Comparison of ENCODE assay signal across 15 cellular contexts in genomic region chr18:49183921-49184320, GRCh38.
"Had no signal": no experiment of that assay in that cellular context is flagged by ENCODE, and none has a peak within 500 bp of the region (broad histone marks: within the 10 kb centered on the region; RNA-seq: fewer than 3 reads in every experiment).

No MANE protein-coding gene starts in this region.

- H3K4me2 ChIP-seq: hepatocyte had no signal

- H3K4me1 ChIP-seq: left lung, parathyroid adenoma had no signal

- H2AFZ ChIP-seq: hepatocyte, parathyroid adenoma had no signal

- H3K27me3 ChIP-seq: hepatocyte, left lung, neutrophil had no signal

- H3K9me3 ChIP-seq: left lung, mucosa of descending colon, neutrophil had no signal

- H3K79me2 ChIP-seq: hepatocyte, parathyroid adenoma had no signal

- H3K9ac ChIP-seq: parathyroid adenoma had no signal

- H3K36me3 ChIP-seq: left lung, neutrophil had no signal

- H3K27ac ChIP-seq: hepatocyte, left lung, neutrophil, parathyroid adenoma, skin epidermis had no signal

- DNase-seq: activated CD4-positive, alpha-beta T cell treated with anti-CD3 and anti-CD28 coated beads, Interleukin-2, amount 50 U/mL, for 1 hour; activated naive CD8-positive, alpha-beta T cell treated with anti-CD3 and anti-CD28 coated beads, Interleukin-2, amount 10 ng/mL, durations not matched to agents 7 days and 5 days; cortex of kidney; effector CD8-positive, alpha-beta T cell; kidney; left lung; mammary epithelial cell; mucosa of descending colon; naive thymus-derived CD4-positive, alpha-beta T cell; T-cell; T-helper 9 cell had no signal

- H3K4me3 ChIP-seq: hepatocyte, left lung, mucosa of descending colon, skin epidermis had no signal
